7 cellular contexts compared by ENCODE assay signal in the genomic region with DNA sequence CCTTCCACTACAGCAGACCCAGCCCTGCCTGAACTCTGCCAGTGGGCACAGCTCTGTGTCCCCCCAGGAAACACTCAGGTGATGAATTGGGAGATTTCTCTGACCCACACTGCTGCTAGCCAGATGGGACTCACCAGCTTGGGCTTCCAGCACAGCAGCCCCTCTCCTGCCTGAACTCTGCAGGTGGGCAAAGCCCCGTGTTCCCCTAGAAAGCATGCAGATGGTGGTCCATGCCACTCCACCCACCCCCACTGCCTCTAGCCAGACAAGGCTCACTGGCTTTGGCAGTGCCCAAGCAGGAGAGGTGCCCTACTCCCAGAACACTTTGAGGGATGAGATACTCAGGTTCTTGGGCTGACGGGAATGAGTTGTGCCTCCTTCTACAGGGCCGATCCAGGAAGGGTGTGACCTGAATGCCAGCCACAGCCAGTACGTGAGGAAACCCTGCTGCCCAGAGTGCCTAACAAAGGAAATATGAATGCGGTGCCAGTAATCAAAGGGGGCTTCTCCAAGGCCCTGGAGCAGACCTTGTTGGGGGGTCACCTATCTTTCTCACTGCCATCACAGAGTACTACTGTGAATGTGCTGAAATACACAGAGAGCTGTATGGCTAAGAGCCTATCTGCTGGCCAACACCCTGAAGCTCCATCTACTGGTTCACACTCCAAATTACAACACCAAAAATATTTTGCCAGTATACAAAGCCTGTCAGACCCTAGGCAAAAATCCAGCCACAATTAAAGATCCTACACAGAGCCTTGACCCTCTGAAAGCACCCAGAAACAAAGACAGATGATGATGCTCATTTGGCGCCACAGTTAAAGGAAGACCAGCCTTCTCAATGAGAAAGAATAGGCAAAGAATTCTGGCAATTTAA.
A peak's percentile ranks its signal among the peaks of the same experiment; 100 is the strongest.
DNase-seq lines count a peak whose midpoint lies in the region; ATAC-seq and TF ChIP-seq lines count a peak whose summit lies in the region.

No MANE protein-coding gene starts in this region.

- TF ChIP-seq POLR2A in HCT116 (IDR thresholded peaks at IDR 0.05; ENCODE audit: borderline replicate concordance, extremely low read depth, insufficient read depth, insufficient read length): no peak

- H3K27ac ChIP-seq in HCT116 (ENCODE audit: low read depth, low read length) (no peak overlapping the region), RWPE2 (ENCODE audit: poor library complexity, severe bottlenecking) (no peak overlapping the region)

- POLR2A ChIA-PET in HCT116 (lab: Charles Lee): no interaction called here

- H4K20me1 ChIP-seq in HCT116 (ENCODE audit: insufficient read depth): no peaks in the 10 kb centered on the region

- H3K4me1 ChIP-seq in HCT116 (ENCODE audit: control insufficient read depth in 1 of 2, insufficient read depth in 2 of 2, low read length in 2 of 2) (no peaks in the 10 kb centered on the region), RWPE2 (ENCODE audit: insufficient read depth, poor library complexity, severe bottlenecking) (no peaks in the 10 kb centered on the region)

- peaks cover 33 to 73% of the 10 kb centered on the region in 2 donors for H3K4me1 Mint-ChIP-seq in stimulated activated naive B cell treated with anti-CD40 and anti-IgM and Interleukin-4, amounts not matched to agents 10 μg/mL and 1 μg/mL and 100 μg/mL, for 72 hours

- H3K9ac ChIP-seq in HCT116 (ENCODE audit: low read length): no peak overlapping the region

- no peak overlapping the region for H3K4me3 Mint-ChIP-seq in stimulated activated naive B cell treated with anti-CD40 and anti-IgM and Interleukin-4, amounts not matched to agents 10 μg/mL and 1 μg/mL and 100 μg/mL, for 72 hours

- TF ChIP-seq CTCF in HCT116 (IDR thresholded peaks at IDR 0.05 in 2 of 3, conservative IDR thresholded peaks at IDR 0.05 in 1 of 3; ENCODE audit: borderline replicate concordance in 1 of 3, insufficient read depth in 1 of 3, low read depth in 2 of 3, low read length in 2 of 3) (peak; percentile 56 to 62 (median 61); a peak in 5 of 6 replicates), RWPE2 (IDR thresholded peaks at IDR 0.05; ENCODE audit: poor library complexity, severe bottlenecking) (peak; percentile 27)

- no peaks in the 10 kb centered on the region for H3K36me3 ChIP-seq in HCT116 (ENCODE audit: control insufficient read depth in 1 of 2, insufficient read depth in 2 of 2, low read length in 2 of 2)
- H3K36me3 ChIP-seq in RWPE2 (ENCODE audit: low read depth): no peaks in the 10 kb centered on the region

- peak overlapping the region; percentile 32 for H2AFZ ChIP-seq in HCT116 (ENCODE audit: low read depth, low read length, poor library complexity, severe bottlenecking)

- H3K9me3 ChIP-seq in HCT116 (ENCODE audit: control insufficient read depth in 1 of 2, insufficient read depth in 1 of 2, low read depth in 1 of 2, low read length in 2 of 2) (no peaks in the 10 kb centered on the region), RWPE2 (ENCODE audit: severe bottlenecking) (peaks cover 2% of the 10 kb centered on the region)

- peaks cover 24 to 34% of the 10 kb centered on the region in 2 donors for H3K9me3 Mint-ChIP-seq in stimulated activated naive B cell treated with anti-CD40 and anti-IgM and Interleukin-4, amounts not matched to agents 10 μg/mL and 1 μg/mL and 100 μg/mL, for 72 hours

- no peaks in the 10 kb centered on the region for H3K27me3 Mint-ChIP-seq in stimulated activated naive B cell treated with anti-CD40 and anti-IgM and Interleukin-4, amounts not matched to agents 10 μg/mL and 1 μg/mL and 100 μg/mL, for 72 hours

- ATAC-seq in HCT116 (peak; percentile 98), RWPE2 (ENCODE audit: low read depth) (no peak), esophagus mucosa (peak; percentile 71)
- peak; percentile 84 to 86 for ATAC-seq in stimulated activated naive B cell treated with anti-CD40 and anti-IgM and Interleukin-4, amounts not matched to agents 10 μg/mL and 1 μg/mL and 100 μg/mL, for 72 hours (replicated peaks)

- H3K27me3 ChIP-seq in HCT116 (ENCODE audit: insufficient read depth, low read length) (no peaks in the 10 kb centered on the region), RWPE2 (ENCODE audit: insufficient read depth, poor library complexity, severe bottlenecking) (no peaks in the 10 kb centered on the region)

- RAD21 ChIA-PET in HCT116 (lab: Charles Lee; ENCODE audit: low non-redundant PET in 1 of 2, low total read pairs in 2 of 2, uncharacterized antibody in 2 of 2, unreplicated experiment in 2 of 2): interaction anchor here (0.6 to 1.5 kb wide), 3 partner anchors 109 to 144 kb away, joined by 3 to 4 read pairs (median 3); a partner anchor contains a TSS

- no TSS peak for BruUV-seq in HCT116 (replicated peaks; lab: Mats Ljungman, UMichigan)

- no peak overlapping the region for H3K4me2 ChIP-seq in HCT116 (ENCODE audit: low read length)

- CTCF ChIA-PET in HCT116 (lab: Charles Lee): interaction anchor here (0.6 to 2.3 kb wide), 9 partner anchors 27 to 542 kb away, joined by 3 to 23 read pairs (median 5); a partner anchor contains a TSS

- H3K27ac Mint-ChIP-seq in stimulated activated naive B cell treated with anti-CD40 and anti-IgM and Interleukin-4, amounts not matched to agents 10 μg/mL and 1 μg/mL and 100 μg/mL, for 72 hours: peak overlapping the region; percentile 63

- H3K9me2 ChIP-seq in HCT116 (ENCODE audit: insufficient read depth): no peaks in the 10 kb centered on the region

- H3K36me3 Mint-ChIP-seq in stimulated activated naive B cell treated with anti-CD40 and anti-IgM and Interleukin-4, amounts not matched to agents 10 μg/mL and 1 μg/mL and 100 μg/mL, for 72 hours: peaks cover 39 to 76% of the 10 kb centered on the region in 2 donors

- no peak overlapping the region for H3K4me3 ChIP-seq in HCT116 (replicated peaks in 1 of 2; ENCODE audit: low read depth in 1 of 2, low read length in 2 of 2)
- H3K4me3 ChIP-seq in RWPE2 (ENCODE audit: severe bottlenecking): no peak overlapping the region

- intact Hi-C loops in HCT116 (cut with micrococcal nuclease): loop anchor here (1.0 to 2.0 kb wide), 2 partner anchors 110 to 301 kb away; no protein-coding TSS in a partner anchor

- TF ChIP-seq RAD21 in HCT116 (IDR thresholded peaks at IDR 0.05; ENCODE audit: low read depth): peak; percentile 71

- DNase-seq in GDM1 (lab: John Stamatoyannopoulos, UW): peak; percentile 71
- peak; percentile 19 for DNase-seq in HCT116 (ENCODE audit: low read depth, low spot score)
- DNase-seq in RWPE2 (ENCODE audit: low spot score): no peak
- no peak for DNase-seq in stimulated activated naive B cell treated with anti-CD40 and anti-IgM and Interleukin-4, amounts not matched to agents 10 μg/mL and 1 μg/mL and 100 μg/mL, for 72 hours
- no peak for DNase-seq in NCI-H345 (lab: John Stamatoyannopoulos, UW)
- DNase-seq in nucleus accumbens (lab: John Stamatoyannopoulos, UW): no peak

- H3K79me2 ChIP-seq in HCT116 (ENCODE audit: insufficient read depth, low read length): no peaks in the 10 kb centered on the region

TF ChIP-seq in HCT116, 20 proteins besides CTCF, POLR2A, EP300 and RAD21:
- TF ChIP-seq JUND (IDR thresholded peaks at IDR 0.05) (no peak), EGR1 (IDR thresholded peaks at IDR 0.05; ENCODE audit: low read depth) (no peak), SIN3A (IDR thresholded peaks at IDR 0.05; ENCODE audit: low read depth) (no peak), SP1 (IDR thresholded peaks at IDR 0.05; ENCODE audit: low read depth) (no peak), POLR2AphosphoS5 (IDR thresholded peaks at IDR 0.05; ENCODE audit: low read depth, low read length) (no peak)

Comparison
In these comparisons a context has a peak if more than half of its experiments do, and no peak if none do; other contexts are left out.
1. DNase-seq: peak in GDM1 (single experiment) and HCT116 (single experiment); none in RWPE2 (single experiment), stimulated activated naive B cell treated with anti-CD40 and anti-IgM and Interleukin-4, amounts not matched to agents 10 μg/mL and 1 μg/mL and 100 μg/mL, for 72 hours (single experiment), NCI-H345 (single experiment) and nucleus accumbens (0 of 56).